Comparison of ENCODE assay signal across 8 cellular contexts in genomic region chr11:64284962-64285884, GRCh38.
DNase-seq lines count a peak whose midpoint lies in the region; ATAC-seq and TF ChIP-seq lines count a peak whose summit lies in the region.

GPR137 (plus strand) TSS chr11:64285848; CDS start chr11:64286525, 677 bp downstream.

- TF ChIP-seq POLR2A in GM18526 (IDR thresholded peaks at IDR 0.05; ENCODE audit: extremely low read depth, insufficient read length): peak; percentile 11

- DNase-seq in NCI-H2171 treated with DMSO at 0.1 percent for 48 hours (lab: John Stamatoyannopoulos, UW) (peak; percentile 82), islet precursor cell (peak; percentile 83)
- peak; percentile 84 for DNase-seq in activated CD4-positive, CD25-positive, alpha-beta regulatory T cell treated with anti-CD3 and anti-CD28 coated beads, Interleukin-2, amount 50 U/mL, for 16 hours (ENCODE audit: low read depth, low spot score)
- DNase-seq in central memory CD4-positive, alpha-beta T cell: peak; percentile 92
- DNase-seq in stimulated activated CD4-positive, alpha-beta T cell treated with anti-CD3 and anti-CD28 coated beads, Interleukin-12 subunit alpha, Interleukin-12 subunit beta, amount 100 ng/mL, for 48 hours (ENCODE audit: low read depth in 2 of 3, low spot score in 1 of 3): peak; percentile 73 to 95 (median 87)

- H3K27ac ChIP-seq in 22Rv1: peak within 1 kb of the TSS; percentile 98

- ATAC-seq in HG03060 (IDR thresholded peaks at IDR 0.05; ENCODE audit: low read depth, unreplicated experiment): peak; percentile 33

- no peak for TF ChIP-seq CTCF in 22Rv1 (IDR thresholded peaks at IDR 0.05)

Comparison
In these comparisons a context has a peak if more than half of its experiments do, and no peak if none do; other contexts are left out.
1. Peak in every context shown above with its lines: DNase-seq, ATAC-seq and H3K27ac ChIP-seq.